In the genomic region with DNA sequence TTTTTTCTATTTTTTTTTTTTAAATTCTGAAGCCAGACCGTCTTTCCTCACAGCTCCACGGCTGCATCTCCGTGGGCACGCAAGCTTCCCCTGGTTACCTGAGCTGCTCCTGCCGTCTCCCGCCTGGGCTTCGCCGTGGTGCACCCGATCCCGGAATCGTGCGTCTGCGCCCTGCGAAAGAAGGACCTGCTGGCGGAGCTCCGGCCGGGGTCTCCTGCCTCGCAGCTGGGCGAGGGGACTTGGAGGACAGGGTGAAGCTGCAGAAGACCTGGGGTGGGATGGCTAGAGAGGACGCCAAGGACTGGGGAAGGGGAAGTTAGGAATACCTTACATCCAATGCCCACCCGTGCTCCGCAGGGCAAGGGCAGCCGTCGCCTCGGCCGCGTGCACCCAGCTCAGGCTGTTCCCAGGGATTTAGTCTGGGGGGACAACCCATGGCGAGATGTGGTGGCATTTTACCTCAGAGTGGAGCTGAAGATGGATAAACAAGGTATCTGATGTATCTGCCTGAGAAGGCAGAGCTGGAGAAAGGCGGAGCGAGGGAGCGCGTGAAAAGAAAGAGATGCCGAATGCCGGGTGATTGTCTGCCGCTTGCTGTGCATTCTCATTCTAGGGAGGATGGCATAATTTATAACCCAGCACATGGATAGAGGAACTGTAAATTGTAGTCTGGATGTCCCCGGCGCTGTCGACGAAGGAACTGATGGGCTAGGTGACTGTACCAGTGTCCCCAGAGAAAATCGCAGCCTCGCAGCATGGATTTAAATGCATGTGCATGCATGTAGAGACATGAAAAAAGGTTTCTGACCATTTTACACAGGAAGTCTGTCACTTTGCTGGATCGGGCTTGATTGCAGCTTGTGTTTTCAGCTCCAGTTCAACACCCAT, we compare ENCODE assay signal across 8 cellular contexts.
DNase-seq lines count a peak whose midpoint lies in the region; ATAC-seq and TF ChIP-seq lines count a peak whose summit lies in the region.

No MANE protein-coding gene starts in this region.

- peak overlapping the region; percentile 72 for H3K4me2 ChIP-seq in DND-41 (ENCODE audit: insufficient read depth, low read length)

- H2AFZ ChIP-seq in DND-41 (ENCODE audit: low read depth, low read length) = peak overlapping the region; percentile 66

- peak overlapping the region; percentile 100 for H3K27ac ChIP-seq in DND-41 (ENCODE audit: low read length)

- H3K9me3 ChIP-seq in DND-41 (ENCODE audit: insufficient read depth, low read length, severe bottlenecking) = no peaks in the 10 kb centered on the region

- no peaks in the 10 kb centered on the region for H4K20me1 ChIP-seq in DND-41 (ENCODE audit: insufficient read depth, low read length)

- H3K27me3 ChIP-seq in DND-41 (ENCODE audit: insufficient read depth, low read length, poor library complexity) = no peaks in the 10 kb centered on the region

- peak overlapping the region; percentile 69 to 85 for H3K4me3 ChIP-seq in DND-41 (ENCODE audit: low read depth in 1 of 2, low read length in 2 of 2)
- H3K4me3 ChIP-seq in fibroblast of villous mesenchyme (ENCODE audit: low read depth, low read length) = peak overlapping the region; percentile 28

- in situ Hi-C loops in SK-MEL-5 (cut with HindIII; ENCODE audit: low pct_unique_long_range_greater_than_20kb, low sequenced_read_pairs) = no loop called here

- H3K36me3 ChIP-seq in DND-41 (ENCODE audit: insufficient read depth, low read length) = peaks cover 3% of the 10 kb centered on the region; the same call in 1 of the 2 replicates

- ATAC-seq in DND-41 (ENCODE audit: insufficient read depth, low read depth) (peak; percentile 35), GM19467 (IDR thresholded peaks at IDR 0.05; ENCODE audit: unreplicated experiment) (no peak)

- peak overlapping the region; percentile 98 for H3K9ac ChIP-seq in DND-41 (ENCODE audit: low read depth, low read length)

- peaks cover 75% of the 10 kb centered on the region for H3K79me2 ChIP-seq in DND-41 (ENCODE audit: insufficient read depth, low read length)

- peaks cover 89% of the 10 kb centered on the region for H3K4me1 ChIP-seq in DND-41 (ENCODE audit: insufficient read depth, low read length)

- TF ChIP-seq CTCF in DND-41 (IDR thresholded peaks at IDR 0.05; ENCODE audit: borderline replicate concordance, extremely low read depth, low read length, poor library complexity, severe bottlenecking) = no peak
- TF ChIP-seq CTCF in fibroblast of villous mesenchyme (IDR thresholded peaks at IDR 0.05; ENCODE audit: insufficient read depth, low read depth, low read length) = no peak

- peak; percentile 78 for DNase-seq in DND-41
- DNase-seq in SK-MEL-5 (ENCODE audit: low read depth, low spot score) = peak; percentile 10
- DNase-seq in fibroblast of villous mesenchyme (ENCODE audit: low read depth) = no peak
- DNase-seq in retina = peak; percentile 68
- DNase-seq in NCI-H345 (lab: John Stamatoyannopoulos, UW) = no peak
- DNase-seq in stimulated activated CD4-positive, alpha-beta T cell treated with anti-CD3 and anti-CD28 coated beads, Interleukin-4, amount 100 ng/mL, for 1 hour = no peak
- DNase-seq in stimulated activated CD4-positive, alpha-beta T cell treated with anti-CD3 and anti-CD28 coated beads, Interleukin-15, amount 100 ng/mL, for 24 hours = no peak

Comparison
In these comparisons a context has a peak if more than half of its experiments do, and no peak if none do; other contexts are left out.
1. DNase-seq: peak in DND-41 (single experiment), SK-MEL-5 (single experiment) and retina (single experiment); none in fibroblast of villous mesenchyme (single experiment), NCI-H345 (single experiment), stimulated activated CD4-positive, alpha-beta T cell treated with anti-CD3 and anti-CD28 coated beads, Interleukin-4, amount 100 ng/mL, for 1 hour (single experiment) and stimulated activated CD4-positive, alpha-beta T cell treated with anti-CD3 and anti-CD28 coated beads, Interleukin-15, amount 100 ng/mL, for 24 hours (single experiment).